In genomic region chr15:68053701-68053996, GRCh38 we compare ENCODE assay signal across 10 cellular contexts. TPM values are rescaled to one million over a fixed set of nuclear protein-coding genes. Genes with fewer than 3 reads are reported as not detected.
A peak's percentile ranks its signal among the peaks of the same experiment; 100 is the strongest.
DNase-seq lines count a peak whose midpoint lies in the region; ATAC-seq, FAIRE-seq and TF ChIP-seq lines count a peak whose summit lies in the region.
"Had no signal": no experiment of that assay in that cellular context is flagged by ENCODE, and none has a peak within 500 bp of the region (broad histone marks: within the 10 kb centered on the region; RNA-seq: fewer than 3 reads in every experiment).

No MANE protein-coding gene starts in this region.

- peaks cover 38% of the 10 kb centered on the region for H4K20me1 ChIP-seq in astrocyte (ENCODE audit: insufficient read depth, low read length)

- ATAC-seq in heart left ventricle = no peak
- ATAC-seq in left ventricle myocardium superior = no peak
- no peak for ATAC-seq in memory B cell (ENCODE audit: low read depth)
- ATAC-seq in upper lobe of right lung = no peak

- H3K4me1 ChIP-seq in heart left ventricle = peaks cover 0 to 40% (median 31%) of the 10 kb centered on the region in 12 donors
- peaks cover 8% of the 10 kb centered on the region for H3K4me1 ChIP-seq in astrocyte (ENCODE audit: insufficient read depth, low read length)
- peaks cover 31% of the 10 kb centered on the region for H3K4me1 ChIP-seq in upper lobe of right lung

- H3K4me3 Mint-ChIP-seq in astrocyte (ENCODE audit: unreplicated experiment) = peak overlapping the region; percentile 86
- H3K4me3 Mint-ChIP-seq in memory B cell = peak overlapping the region; percentile 92

- DNase-seq in heart left ventricle (no peak), left ventricle myocardium superior (no peak), astrocyte (ENCODE audit: low read depth) (no peak), memory B cell (ENCODE audit: low spot score in 2 of 2) (no peak), upper lobe of right lung (no peak), MV-4-11 (lab: John Stamatoyannopoulos, UW) (no peak), HuH-7 (ENCODE audit: low spot score) (no peak), NCI-H524 treated with DMSO at 0.1 percent for 48 hours (lab: John Stamatoyannopoulos, UW) (no peak)

- H3K4me2 ChIP-seq in astrocyte (ENCODE audit: low read length) = peak overlapping the region; percentile 92

- H3K36me3 ChIP-seq in heart left ventricle (no peaks in the 10 kb centered on the region), astrocyte (ENCODE audit: insufficient read depth, low read length) (no peaks in the 10 kb centered on the region), upper lobe of right lung (no peaks in the 10 kb centered on the region)

- no peak for TF ChIP-seq POLR2A in heart left ventricle (IDR thresholded peaks at IDR 0.05)

- no peaks in the 10 kb centered on the region for H3K9me3 ChIP-seq in heart left ventricle
- H3K9me3 ChIP-seq in astrocyte (ENCODE audit: insufficient read depth, low read depth, low read length) = no peaks in the 10 kb centered on the region
- H3K9me3 ChIP-seq in upper lobe of right lung = no peaks in the 10 kb centered on the region

- intact Hi-C loops in heart left ventricle (cut with DNase I) = loop anchor here in 8 of 10 donors (5.0 to 10.0 kb wide), 9 partner anchors 61 to 191 kb away; no protein-coding TSS in a partner anchor
- intact Hi-C loops in left ventricle myocardium superior (cut with micrococcal nuclease) = no loop called here
- intact Hi-C loops in upper lobe of right lung (cut with DNase I) = no loop called here

- TF ChIP-seq CTCF in heart left ventricle (IDR thresholded peaks at IDR 0.05) (no peak), astrocyte (IDR thresholded peaks at IDR 0.05; ENCODE audit: insufficient read depth, low read depth, low read length) (no peak), upper lobe of right lung (IDR thresholded peaks at IDR 0.05) (no peak)

- WGBS in heart left ventricle, 4 donors = 7 to 13% (median 11%) methylated on average over 7 of the region's 7 CpGs

- peak overlapping the region; percentile 66 to 99 (median 96) for H3K4me3 ChIP-seq in heart left ventricle
- peak overlapping the region; percentile 66 for H3K4me3 ChIP-seq in astrocyte (ENCODE audit: insufficient read depth, low read depth, low read length)
- peak overlapping the region; percentile 87 for H3K4me3 ChIP-seq in upper lobe of right lung

- H3K4me1 Mint-ChIP-seq in astrocyte (ENCODE audit: low read depth, unreplicated experiment) (peaks cover 18% of the 10 kb centered on the region), memory B cell (peaks cover 23% of the 10 kb centered on the region)

- no peaks in the 10 kb centered on the region for H3K36me3 Mint-ChIP-seq in astrocyte (ENCODE audit: low read depth, unreplicated experiment)
- H3K36me3 Mint-ChIP-seq in memory B cell = no peaks in the 10 kb centered on the region

- no peaks in the 10 kb centered on the region for H3K27me3 ChIP-seq in heart left ventricle
- H3K27me3 ChIP-seq in astrocyte (ENCODE audit: insufficient read depth, low read length) = no peaks in the 10 kb centered on the region
- H3K27me3 ChIP-seq in upper lobe of right lung = no peaks in the 10 kb centered on the region

- H3K79me2 ChIP-seq in astrocyte (ENCODE audit: insufficient read depth, low read length) = peaks cover 43% of the 10 kb centered on the region

- H2AFZ ChIP-seq in astrocyte (ENCODE audit: low read depth, low read length) = peak overlapping the region; percentile 88

- FAIRE-seq in astrocyte (lab: Jason Lieb, UNC) = no peak
- FAIRE-seq: G401.6, islet of Langerhans had no signal

- peak overlapping the region; percentile 65 for H3K9ac ChIP-seq in astrocyte (ENCODE audit: low read length)

- H3K27ac ChIP-seq in heart left ventricle (peak overlapping the region in 1 of 12 donors; percentile 89), astrocyte (ENCODE audit: low read depth, low read length) (no peak overlapping the region), upper lobe of right lung (no peak overlapping the region)

- H3K27me3 Mint-ChIP-seq in astrocyte (ENCODE audit: low read depth, unreplicated experiment) = no peaks in the 10 kb centered on the region
- no peaks in the 10 kb centered on the region for H3K27me3 Mint-ChIP-seq in memory B cell

- H3K27ac Mint-ChIP-seq in astrocyte (ENCODE audit: unreplicated experiment) (no peak overlapping the region), memory B cell (peak overlapping the region; percentile 92)

- H3K9me3 Mint-ChIP-seq in astrocyte (ENCODE audit: unreplicated experiment) = no peaks in the 10 kb centered on the region
- H3K9me3 Mint-ChIP-seq in memory B cell = no peaks in the 10 kb centered on the region

RNA-seq across cellular contexts. Expression of gene PIAS1, which starts 0.5 kb away (rescaled TPM):
- total RNA-seq in heart left ventricle = 10 to 100 TPM; 28.7 to 37.8 (median 30.1) TPM
- 10 to 100 TPM in 1 of 2 donors, 1 to 10 TPM in 1; 6.2 to 11.2 TPM for polyA plus RNA-seq in heart left ventricle
- 27.2 TPM for total RNA-seq in left ventricle myocardium superior
- total RNA-seq in astrocyte = 30.2 and 32.0 TPM in 2 replicates
- total RNA-seq in upper lobe of right lung = 62.0 TPM

Comparison
In these comparisons a context has a peak if more than half of its experiments do, and no peak if none do; other contexts are left out.
1. intact Hi-C loops: an anchor here in heart left ventricle (5.0 to 10.0 kb wide); none called in left ventricle myocardium superior and upper lobe of right lung.